30 cellular contexts compared by ENCODE assay signal in the genomic region with DNA sequence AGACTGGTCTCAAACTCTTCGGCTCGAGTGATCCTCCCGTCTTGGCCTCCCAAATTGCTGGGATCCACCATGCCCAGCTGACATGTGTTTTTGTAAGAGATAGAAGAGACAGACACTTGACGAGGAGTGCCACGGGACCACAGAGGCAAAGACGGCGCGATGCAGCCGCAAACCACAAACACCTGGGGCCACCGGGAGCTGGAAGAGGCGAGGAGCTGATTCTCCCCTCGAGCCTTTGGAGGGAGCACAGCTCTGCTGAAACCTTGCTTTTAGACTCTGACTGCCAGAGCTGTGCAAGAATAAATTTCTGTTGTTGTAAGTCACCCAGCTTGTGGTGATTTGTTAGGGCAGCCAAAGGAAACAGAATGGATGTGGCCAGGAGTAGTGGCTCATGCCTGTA. TPM values are rescaled to one million over a fixed set of nuclear protein-coding genes. Genes with fewer than 3 reads are reported as not detected.
"Had no signal": no experiment of that assay in that cellular context is flagged by ENCODE, and none has a peak within 500 bp of the region (broad histone marks: within the 10 kb centered on the region; RNA-seq: fewer than 3 reads in every experiment).

No MANE protein-coding gene starts in this region.

- H3K4me1 Mint-ChIP-seq: activated CD4-positive, alpha-beta T cell treated with anti-CD3 and anti-CD28 coated beads, Interleukin-2, amount 10 ng/mL, durations not matched to agents 7 days and 5 days; T-helper 17 cell had no signal

- H3K9me3 Mint-ChIP-seq: activated CD4-positive, alpha-beta memory T cell treated with anti-CD3 and anti-CD28 coated beads for 36 hours; activated CD4-positive, alpha-beta T cell treated with anti-CD3 and anti-CD28 coated beads, Interleukin-2, amount 10 ng/mL, durations not matched to agents 7 days and 5 days; activated naive CD4-positive, alpha-beta T cell treated with anti-CD3 and anti-CD28 coated beads for 36 hours; activated T-cell treated with anti-CD3 and anti-CD28 coated beads, Interleukin-2, amount 50 U/mL, for 4 hours; activated T-helper 17 cell treated with anti-CD3 and anti-CD28 coated beads, Interleukin-2, amount 50 U/mL, for 72 hours had no signal

- DNase-seq: activated CD4-positive, alpha-beta memory T cell treated with anti-CD3 and anti-CD28 coated beads for 36 hours; activated CD4-positive, alpha-beta T cell treated with anti-CD3 and anti-CD28 coated beads for 1 hour; activated CD4-positive, alpha-beta T cell treated with anti-CD3 and anti-CD28 coated beads, Interleukin-2, amount 10 ng/mL, durations not matched to agents 7 days and 5 days; activated CD8-positive, alpha-beta memory T cell treated with anti-CD3 and anti-CD28 coated beads for 24 hours; activated gamma-delta T cell; activated naive CD4-positive, alpha-beta T cell treated with anti-CD3 and anti-CD28 coated beads for 36 hours; activated T-cell treated with anti-CD3 and anti-CD28 coated beads, Interleukin-2, amount 50 U/mL, for 4 hours; amygdala; caudate nucleus; colonic mucosa; Karpas-422; NCI-H1092 treated with DMSO at 0.1 percent for 48 hours; NCI-H1417 treated with DMSO at 0.1 percent for 48 hours; NCI-H1694; NCI-H2029; NCI-H2107; NCI-H2171 treated with DMSO at 0.1 percent for 48 hours; NCI-H345; NCI-H510A; NCI-H526 treated with DMSO at 0.1 percent for 48 hours; NCI-H82; NK-92 treated with Interleukin-12 subunit alpha and Interleukin-12 subunit beta, amount 100 ng/mL, for 24 hours; Peyer's patch; SHP77 treated with DMSO at 0.1 percent for 48 hours; T-helper 17 cell; T-helper 9 cell had no signal

- H3K4me1 ChIP-seq: colonic mucosa, Peyer's patch had no signal

- H3K4me3 Mint-ChIP-seq: activated CD4-positive, alpha-beta memory T cell treated with anti-CD3 and anti-CD28 coated beads for 36 hours; activated CD4-positive, alpha-beta T cell treated with anti-CD3 and anti-CD28 coated beads, Interleukin-2, amount 10 ng/mL, durations not matched to agents 7 days and 5 days; activated naive CD4-positive, alpha-beta T cell treated with anti-CD3 and anti-CD28 coated beads for 36 hours; activated naive CD8-positive, alpha-beta T cell; activated T-cell treated with anti-CD3 and anti-CD28 coated beads, Interleukin-2, amount 50 U/mL, for 4 hours; activated T-helper 17 cell treated with anti-CD3 and anti-CD28 coated beads, Interleukin-2, amount 50 U/mL, for 72 hours; T-helper 17 cell; WTC11 had no signal

- H3K27me3 ChIP-seq: colonic mucosa, Peyer's patch had no signal

- H3K4me3 ChIP-seq: colonic mucosa, Peyer's patch had no signal

- H3K27me3 Mint-ChIP-seq: activated naive CD8-positive, alpha-beta T cell had no signal

- H3K9me3 ChIP-seq: colonic mucosa, Peyer's patch had no signal

- H3K36me3 Mint-ChIP-seq: activated CD4-positive, alpha-beta memory T cell treated with anti-CD3 and anti-CD28 coated beads for 36 hours; activated naive CD8-positive, alpha-beta T cell; WTC11 had no signal

- H3K27ac Mint-ChIP-seq: activated CD4-positive, alpha-beta memory T cell treated with anti-CD3 and anti-CD28 coated beads for 36 hours; activated CD4-positive, alpha-beta T cell treated with anti-CD3 and anti-CD28 coated beads, Interleukin-2, amount 10 ng/mL, durations not matched to agents 7 days and 5 days; activated naive CD4-positive, alpha-beta T cell treated with anti-CD3 and anti-CD28 coated beads for 36 hours; activated naive CD8-positive, alpha-beta T cell; activated T-helper 17 cell treated with anti-CD3 and anti-CD28 coated beads, Interleukin-2, amount 50 U/mL, for 72 hours; T-helper 17 cell; WTC11 had no signal

- ATAC-seq: activated T-cell treated with anti-CD3 and anti-CD28 coated beads, Interleukin-2, amount 50 U/mL, for 4 hours; activated T-helper 17 cell treated with anti-CD3 and anti-CD28 coated beads, Interleukin-2, amount 50 U/mL, for 72 hours; T-helper 17 cell; WTC11 had no signal

- H3K27ac ChIP-seq: colonic mucosa, Peyer's patch had no signal

- H3K36me3 ChIP-seq: colonic mucosa, Peyer's patch had no signal

RNA-seq across cellular contexts. Expression of a gene that starts 46.9 kb away (rescaled TPM):
- total RNA-seq: activated CD4-positive, alpha-beta memory T cell treated with anti-CD3 and anti-CD28 coated beads for 36 hours; activated CD4-positive, alpha-beta T cell treated with anti-CD3 and anti-CD28 coated beads, Interleukin-2, amount 10 ng/mL, durations not matched to agents 7 days and 5 days; activated naive CD4-positive, alpha-beta T cell treated with anti-CD3 and anti-CD28 coated beads for 36 hours; activated T-cell treated with anti-CD3 and anti-CD28 coated beads, Interleukin-2, amount 50 U/mL, for 4 hours; activated T-helper 17 cell treated with anti-CD3 and anti-CD28 coated beads, Interleukin-2, amount 50 U/mL, for 72 hours; cerebellum; Peyer's patch; T-helper 17 cell had no signal
